In genomic region chr17:20779521-20779920, GRCh38 we compare ENCODE assay signal across 30 cellular contexts.
"Had no signal": no experiment of that assay in that cellular context is flagged by ENCODE, and none has a peak within 500 bp of the region (broad histone marks: within the 10 kb centered on the region; RNA-seq: fewer than 3 reads in every experiment).

No MANE protein-coding gene starts in this region.

- H3K4me1 Mint-ChIP-seq: activated CD4-positive, alpha-beta T cell treated with anti-CD3 and anti-CD28 coated beads for 36 hours; activated CD4-positive, alpha-beta T cell treated with anti-CD3 and anti-CD28 coated beads, Interleukin-2, amount 10 ng/mL, durations not matched to agents 24 days and 14 days; activated CD8-positive, alpha-beta memory T cell treated with anti-CD3 and anti-CD28 coated beads, Interleukin-2, amount 10 ng/mL, durations not matched to agents 7 days and 5 days; activated naive CD4-positive, alpha-beta T cell treated with anti-CD3 and anti-CD28 coated beads, Interleukin-2, amount 10 ng/mL, durations not matched to agents 7 days and 5 days; central memory CD8-positive, alpha-beta T cell had no signal

- ATAC-seq: activated CD4-positive, alpha-beta T cell treated with anti-CD3 and anti-CD28 coated beads for 36 hours; activated CD8-positive, alpha-beta memory T cell treated with anti-CD3 and anti-CD28 coated beads, Interleukin-2, amount 10 ng/mL, durations not matched to agents 7 days and 5 days; activated CD8-positive, alpha-beta T cell treated with anti-CD3 and anti-CD28 coated beads, Interleukin-2, amount 10 ng/mL, durations not matched to agents 7 days and 5 days; effector memory CD8-positive, alpha-beta T cell; gastroesophageal sphincter; heart right ventricle had no signal

- H3K27ac Mint-ChIP-seq: activated CD4-positive, alpha-beta memory T cell treated with anti-CD3 and anti-CD28 coated beads for 36 hours; activated CD4-positive, alpha-beta T cell treated with anti-CD3 and anti-CD28 coated beads for 36 hours; activated CD4-positive, alpha-beta T cell treated with anti-CD3 and anti-CD28 coated beads, Interleukin-2, amount 10 ng/mL, durations not matched to agents 24 days and 14 days; activated CD8-positive, alpha-beta memory T cell treated with anti-CD3 and anti-CD28 coated beads, Interleukin-2, amount 10 ng/mL, durations not matched to agents 7 days and 5 days; activated CD8-positive, alpha-beta T cell treated with anti-CD3 and anti-CD28 coated beads, Interleukin-2, amount 10 ng/mL, durations not matched to agents 7 days and 5 days; activated naive CD4-positive, alpha-beta T cell treated with anti-CD3 and anti-CD28 coated beads, Interleukin-2, amount 10 ng/mL, durations not matched to agents 7 days and 5 days; activated naive CD8-positive, alpha-beta T cell; activated T-helper 1 cell treated with anti-CD3 and anti-CD28 coated beads, Interleukin-12 subunit alpha, Interleukin-12 subunit beta, Interleukin-2, Interleukin-4 antibody, amounts not matched to agents 30 ng/mL and 10 ng/mL and 1 ng/mL, durations not matched to agents 14 hours and 24 hours and 36 hours; activated T-helper 2 cell treated with anti-CD3 and anti-CD28 coated beads, Interferon-gamma antibody, Interleukin-2, Interleukin-4, amounts not matched to agents 10 μg/mL and 5 μg/mL and 100 μg/mL, durations not matched to agents 14 hours and 24 hours and 36 hours; dendritic cell treated with granulocyte-macrophage colony-stimulating factor and Interleukin-4, amounts not matched to agents 40 ng/mL and 50 ng/mL, for 4 days; effector memory CD8-positive, alpha-beta T cell had no signal

- H3K9me3 Mint-ChIP-seq: activated CD4-positive, alpha-beta memory T cell treated with anti-CD3 and anti-CD28 coated beads for 36 hours; activated CD4-positive, alpha-beta T cell treated with anti-CD3 and anti-CD28 coated beads, Interleukin-2, amount 10 ng/mL, durations not matched to agents 24 days and 14 days; activated naive CD4-positive, alpha-beta T cell treated with anti-CD3 and anti-CD28 coated beads, Interleukin-2, amount 10 ng/mL, durations not matched to agents 7 days and 5 days; activated T-helper 1 cell treated with anti-CD3 and anti-CD28 coated beads, Interleukin-12 subunit alpha, Interleukin-12 subunit beta, Interleukin-2, Interleukin-4 antibody, amounts not matched to agents 30 ng/mL and 10 ng/mL and 1 ng/mL, durations not matched to agents 14 hours and 24 hours and 36 hours; activated T-helper 2 cell treated with anti-CD3 and anti-CD28 coated beads, Interferon-gamma antibody, Interleukin-2, Interleukin-4, amounts not matched to agents 10 μg/mL and 5 μg/mL and 100 μg/mL, durations not matched to agents 14 hours and 24 hours and 36 hours; central memory CD8-positive, alpha-beta T cell; dendritic cell treated with granulocyte-macrophage colony-stimulating factor and Interleukin-4, amounts not matched to agents 40 ng/mL and 50 ng/mL, for 4 days; effector memory CD8-positive, alpha-beta T cell had no signal

- DNase-seq: activated CD4-positive, alpha-beta memory T cell treated with anti-CD3 and anti-CD28 coated beads for 36 hours; activated CD4-positive, alpha-beta T cell treated with anti-CD3 and anti-CD28 coated beads for 36 hours; activated CD4-positive, alpha-beta T cell treated with anti-CD3 and anti-CD28 coated beads, Interleukin-2, amount 10 ng/mL, durations not matched to agents 24 days and 14 days; activated CD4-positive, CD25-positive, alpha-beta regulatory T cell; activated CD4-positive, CD25-positive, alpha-beta regulatory T cell treated with anti-CD3 and anti-CD28 coated beads, Interleukin-2, amount 50 U/mL, for 72 hours; activated CD8-positive, alpha-beta memory T cell treated with anti-CD3 and anti-CD28 coated beads, Interleukin-2, amount 10 ng/mL, durations not matched to agents 7 days and 5 days; activated CD8-positive, alpha-beta memory T cell treated with anti-CD3 and anti-CD28 coated beads, Interleukin-2, amount 50 U/mL, for 4 hours; activated CD8-positive, alpha-beta T cell treated with anti-CD3 and anti-CD28 coated beads, Interleukin-2, amount 10 ng/mL, durations not matched to agents 7 days and 5 days; activated effector memory CD4-positive, alpha-beta T cell treated with anti-CD3 and anti-CD28 coated beads, Interleukin-2, amount 50 U/mL, for 16 hours; activated naive CD4-positive, alpha-beta T cell; activated naive CD4-positive, alpha-beta T cell treated with anti-CD3 and anti-CD28 coated beads, Interleukin-2, amount 10 ng/mL, durations not matched to agents 7 days and 5 days; activated T-cell treated with anti-CD3 and anti-CD28 coated beads, Interleukin-2, amount 50 U/mL, for 1 hour; activated T-cell treated with anti-CD3 and anti-CD28 coated beads, Interleukin-2, amount 50 U/mL, for 48 hours; amniotic stem cell; anterior cingulate cortex; brain microvascular endothelial cell; effector CD4-positive, alpha-beta T cell; effector memory CD8-positive, alpha-beta T cell; esophagus squamous epithelium; foreskin melanocyte; heart right ventricle; T-helper 2 cell had no signal

- H3K4me3 Mint-ChIP-seq: activated CD4-positive, alpha-beta memory T cell treated with anti-CD3 and anti-CD28 coated beads for 36 hours; activated CD4-positive, alpha-beta T cell treated with anti-CD3 and anti-CD28 coated beads for 36 hours; activated CD4-positive, alpha-beta T cell treated with anti-CD3 and anti-CD28 coated beads, Interleukin-2, amount 10 ng/mL, durations not matched to agents 24 days and 14 days; activated CD8-positive, alpha-beta memory T cell treated with anti-CD3 and anti-CD28 coated beads, Interleukin-2, amount 10 ng/mL, durations not matched to agents 7 days and 5 days; activated CD8-positive, alpha-beta T cell treated with anti-CD3 and anti-CD28 coated beads, Interleukin-2, amount 10 ng/mL, durations not matched to agents 7 days and 5 days; activated naive CD4-positive, alpha-beta T cell treated with anti-CD3 and anti-CD28 coated beads, Interleukin-2, amount 10 ng/mL, durations not matched to agents 7 days and 5 days; activated naive CD8-positive, alpha-beta T cell; activated T-helper 1 cell treated with anti-CD3 and anti-CD28 coated beads, Interleukin-12 subunit alpha, Interleukin-12 subunit beta, Interleukin-2, Interleukin-4 antibody, amounts not matched to agents 30 ng/mL and 10 ng/mL and 1 ng/mL, durations not matched to agents 14 hours and 24 hours and 36 hours; central memory CD8-positive, alpha-beta T cell; dendritic cell treated with granulocyte-macrophage colony-stimulating factor and Interleukin-4, amounts not matched to agents 40 ng/mL and 50 ng/mL, for 4 days; effector memory CD8-positive, alpha-beta T cell had no signal

- H3K4me3 ChIP-seq: coronary artery, esophagus squamous epithelium, gastroesophageal sphincter, heart right ventricle had no signal

- H3K27me3 Mint-ChIP-seq: activated CD4-positive, alpha-beta memory T cell treated with anti-CD3 and anti-CD28 coated beads for 36 hours; activated naive CD8-positive, alpha-beta T cell had no signal

- H3K9me3 ChIP-seq: esophagus squamous epithelium, gastroesophageal sphincter had no signal

- H3K36me3 Mint-ChIP-seq: activated CD4-positive, alpha-beta memory T cell treated with anti-CD3 and anti-CD28 coated beads for 36 hours; activated CD8-positive, alpha-beta memory T cell treated with anti-CD3 and anti-CD28 coated beads, Interleukin-2, amount 10 ng/mL, durations not matched to agents 7 days and 5 days; activated naive CD4-positive, alpha-beta T cell treated with anti-CD3 and anti-CD28 coated beads, Interleukin-2, amount 10 ng/mL, durations not matched to agents 7 days and 5 days; activated naive CD8-positive, alpha-beta T cell had no signal

- H3K36me3 ChIP-seq: brain microvascular endothelial cell, esophagus squamous epithelium, gastroesophageal sphincter, heart right ventricle had no signal

- H3K27ac ChIP-seq: brain microvascular endothelial cell, coronary artery, epithelial cell of prostate, esophagus squamous epithelium, gastroesophageal sphincter, heart right ventricle had no signal

- H3K4me1 ChIP-seq: esophagus squamous epithelium, gastroesophageal sphincter, heart right ventricle had no signal
